In genomic region chr2:69535739-69536374, GRCh38 we compare ENCODE assay signal across 10 cellular contexts.
DNase-seq lines count a peak whose midpoint lies in the region; ATAC-seq and TF ChIP-seq lines count a peak whose summit lies in the region.
"Had no signal": no experiment of that assay in that cellular context is flagged by ENCODE, and none has a peak within 500 bp of the region (broad histone marks: within the 10 kb centered on the region; RNA-seq: fewer than 3 reads in every experiment).

No MANE protein-coding gene starts in this region.

- peak overlapping the region; percentile 46 for H3K27ac Mint-ChIP-seq in activated CD4-positive, alpha-beta memory T cell treated with anti-CD3 and anti-CD28 coated beads for 36 hours
- H3K27ac Mint-ChIP-seq in activated CD4-positive, alpha-beta memory T cell treated with anti-CD3 and anti-CD28 coated beads, Interleukin-2, amount 10 ng/mL, durations not matched to agents 7 days and 5 days: no peak overlapping the region

- H3K4me2 ChIP-seq in trophoblast cell (ENCODE audit: low read length): no peak overlapping the region

- H3K4ac ChIP-seq in trophoblast cell (ENCODE audit: low read depth, low read length): no peak overlapping the region

- WGBS in trophoblast cell (ENCODE audit: extremely low coverage, insufficient coverage, insufficient read length): no CpG with 5 or more reads among the region's 5 CpGs
- 89 to 94% (median 92%) methylated on average over 5 of the region's 5 CpGs for WGBS in ovary, 3 donors

- no peaks in the 10 kb centered on the region for H3K79me2 ChIP-seq in trophoblast cell (ENCODE audit: control insufficient read depth, insufficient read depth, low read length, poor library complexity)

- H2BK12ac ChIP-seq in trophoblast cell (ENCODE audit: low read length): peak overlapping the region; percentile 35

- ATAC-seq in HG02938 (IDR thresholded peaks at IDR 0.05; ENCODE audit: unreplicated experiment): peak; percentile 89
- ATAC-seq in HG03469 (IDR thresholded peaks at IDR 0.05; ENCODE audit: unreplicated experiment): no peak

- peaks cover 69% of the 10 kb centered on the region for H3K36me3 Mint-ChIP-seq in activated CD4-positive, alpha-beta memory T cell treated with anti-CD3 and anti-CD28 coated beads for 36 hours
- H3K36me3 Mint-ChIP-seq in activated CD4-positive, alpha-beta memory T cell treated with anti-CD3 and anti-CD28 coated beads, Interleukin-2, amount 10 ng/mL, durations not matched to agents 7 days and 5 days (ENCODE audit: low read depth): peaks cover 80% of the 10 kb centered on the region

- H4K91ac ChIP-seq in trophoblast cell (ENCODE audit: low read depth, low read length): no peak overlapping the region

- H3K36me3 ChIP-seq in trophoblast cell (ENCODE audit: control insufficient read depth in 1 of 2, insufficient read depth in 2 of 2, low read length in 2 of 2) (peaks cover 8 to 18% of the 10 kb centered on the region in 2 experiments), ovary (no peaks in the 10 kb centered on the region), A673 (ENCODE audit: insufficient read depth, low read length, poor library complexity, severe bottlenecking) (no peaks in the 10 kb centered on the region)

- no peak for TF ChIP-seq EP300 in ovary (IDR thresholded peaks at IDR 0.05)

- H3K9me3 ChIP-seq in trophoblast cell (ENCODE audit: insufficient read depth, low read depth, low read length): no peaks in the 10 kb centered on the region
- no peaks in the 10 kb centered on the region for H3K9me3 ChIP-seq in ovary
- peaks cover 3% of the 10 kb centered on the region for H3K9me3 ChIP-seq in A673 (ENCODE audit: low read depth, low read length, poor library complexity, severe bottlenecking)

- H3K4me1 Mint-ChIP-seq in activated CD4-positive, alpha-beta memory T cell treated with anti-CD3 and anti-CD28 coated beads for 36 hours (ENCODE audit: low read depth): peaks cover 31% of the 10 kb centered on the region
- H3K4me1 Mint-ChIP-seq in activated CD4-positive, alpha-beta memory T cell treated with anti-CD3 and anti-CD28 coated beads, Interleukin-2, amount 10 ng/mL, durations not matched to agents 7 days and 5 days: peaks cover 17% of the 10 kb centered on the region

- intact Hi-C loops in activated CD4-positive, alpha-beta memory T cell treated with anti-CD3 and anti-CD28 coated beads for 36 hours (cut with micrococcal nuclease): no loop called here
- intact Hi-C loops in ovary (cut with DNase I): no loop called here
- intact Hi-C loops in A673 (cut with micrococcal nuclease; ENCODE audit: unreplicated experiment): no loop called here

- H2BK5ac ChIP-seq in trophoblast cell (ENCODE audit: low read depth, low read length, poor library complexity): no peak overlapping the region

- H4K12ac ChIP-seq in trophoblast cell (ENCODE audit: low read depth, low read length): no peak overlapping the region

- no peak overlapping the region for H2BK120ac ChIP-seq in trophoblast cell (ENCODE audit: insufficient read depth, low read length, poor library complexity)

- CTCF ChIA-PET in activated CD4-positive, alpha-beta memory T cell treated with anti-CD3 and anti-CD28 coated beads for 36 hours (lab: Charles Lee): interaction anchor here (0.6 kb wide), 1 partner anchor 17 kb away, joined by 8 read pairs; no protein-coding TSS in a partner anchor
- CTCF ChIA-PET in activated CD4-positive, alpha-beta memory T cell treated with anti-CD3 and anti-CD28 coated beads, Interleukin-2, amount 10 ng/mL, durations not matched to agents 7 days and 5 days (lab: Charles Lee): no interaction called here
- CTCF ChIA-PET in A673 (lab: Charles Lee): no interaction called here

- H3K27ac ChIP-seq in VCaP (peak overlapping the region; percentile 34; the same call in 1 of the 2 replicates), trophoblast cell (ENCODE audit: low read depth, low read length) (no peak overlapping the region), ovary (no peak overlapping the region), A673 (ENCODE audit: low read depth, low read length, poor library complexity, severe bottlenecking) (no peak overlapping the region)
- H3K27ac ChIP-seq: tibial nerve had no signal

- no peak overlapping the region for H2AFZ ChIP-seq in trophoblast cell (ENCODE audit: insufficient read depth, low read length, poor library complexity)

- H3K9me3 Mint-ChIP-seq in activated CD4-positive, alpha-beta memory T cell treated with anti-CD3 and anti-CD28 coated beads for 36 hours: peaks cover 11% of the 10 kb centered on the region
- H3K9me3 Mint-ChIP-seq in activated CD4-positive, alpha-beta memory T cell treated with anti-CD3 and anti-CD28 coated beads, Interleukin-2, amount 10 ng/mL, durations not matched to agents 7 days and 5 days: no peaks in the 10 kb centered on the region

- H3K9ac ChIP-seq in trophoblast cell (ENCODE audit: low read length): no peak overlapping the region

- H4K8ac ChIP-seq in trophoblast cell (ENCODE audit: low read depth, low read length): no peak overlapping the region

- POLR2A ChIA-PET in activated CD4-positive, alpha-beta memory T cell treated with anti-CD3 and anti-CD28 coated beads for 36 hours (lab: Charles Lee): no interaction called here
- POLR2A ChIA-PET in activated CD4-positive, alpha-beta memory T cell treated with anti-CD3 and anti-CD28 coated beads, Interleukin-2, amount 10 ng/mL, durations not matched to agents 7 days and 5 days (lab: Charles Lee): no interaction called here
- POLR2A ChIA-PET in A673 (lab: Charles Lee; ENCODE audit: low non-redundant PET): no interaction called here

- H3K27me3 ChIP-seq in trophoblast cell (ENCODE audit: insufficient read depth, low read length) (no peaks in the 10 kb centered on the region), ovary (no peaks in the 10 kb centered on the region), A673 (replicated peaks; ENCODE audit: insufficient read depth, low read depth, low read length, poor library complexity) (no peaks in the 10 kb centered on the region)
- H3K27me3 ChIP-seq: tibial nerve had no signal

- H2AK5ac ChIP-seq in trophoblast cell (ENCODE audit: low read length): no peak overlapping the region

- TF ChIP-seq CTCF in VCaP (conservative IDR thresholded peaks at IDR 0.05) (no peak), ovary (IDR thresholded peaks at IDR 0.05) (no peak), A673 (conservative IDR thresholded peaks at IDR 0.05; ENCODE audit: low read depth, low read length) (no peak)

- H3K4me3 ChIP-seq in trophoblast cell (ENCODE audit: low read depth, low read length) (no peak overlapping the region), ovary (no peak overlapping the region), A673 (ENCODE audit: low read depth, low read length, poor library complexity, severe bottlenecking) (no peak overlapping the region)
- H3K4me3 ChIP-seq: tibial nerve had no signal

- TF ChIP-seq POLR2A in ovary (IDR thresholded peaks at IDR 0.05): no peak

- BruUV-seq in A673 (replicated peaks; lab: Mats Ljungman, UMichigan): no TSS peak

- H3K14ac ChIP-seq in trophoblast cell (ENCODE audit: low read length): no peak overlapping the region

- peaks cover 2% of the 10 kb centered on the region for H3K79me1 ChIP-seq in trophoblast cell (ENCODE audit: low read length)

- no peak overlapping the region for H3K4me3 Mint-ChIP-seq in activated CD4-positive, alpha-beta memory T cell treated with anti-CD3 and anti-CD28 coated beads for 36 hours
- no peak overlapping the region for H3K4me3 Mint-ChIP-seq in activated CD4-positive, alpha-beta memory T cell treated with anti-CD3 and anti-CD28 coated beads, Interleukin-2, amount 10 ng/mL, durations not matched to agents 7 days and 5 days

- DNase-seq in activated CD4-positive, alpha-beta memory T cell treated with anti-CD3 and anti-CD28 coated beads for 36 hours: no peak
- DNase-seq in activated CD4-positive, alpha-beta memory T cell treated with anti-CD3 and anti-CD28 coated beads, Interleukin-2, amount 10 ng/mL, durations not matched to agents 7 days and 5 days: no peak
- no peak for DNase-seq in trophoblast cell
- no peak for DNase-seq in ovary
- no peak for DNase-seq in A673 (ENCODE audit: low spot score)
- DNase-seq: central memory CD4-positive, alpha-beta T cell had no signal

- H3K27me3 Mint-ChIP-seq in activated CD4-positive, alpha-beta memory T cell treated with anti-CD3 and anti-CD28 coated beads for 36 hours: no peaks in the 10 kb centered on the region
- no peaks in the 10 kb centered on the region for H3K27me3 Mint-ChIP-seq in activated CD4-positive, alpha-beta memory T cell treated with anti-CD3 and anti-CD28 coated beads, Interleukin-2, amount 10 ng/mL, durations not matched to agents 7 days and 5 days

- peak overlapping the region; percentile 38 for H3K18ac ChIP-seq in trophoblast cell (ENCODE audit: low read length)

- no peak overlapping the region for H3K23ac ChIP-seq in trophoblast cell (ENCODE audit: low read length)

- H3K4me1 ChIP-seq in trophoblast cell (ENCODE audit: control insufficient read depth in 1 of 2, insufficient read depth in 2 of 2, low read length in 2 of 2): peaks cover 13 to 18% of the 10 kb centered on the region in 2 experiments
- no peaks in the 10 kb centered on the region for H3K4me1 ChIP-seq in ovary (ENCODE audit: insufficient read depth)
- H3K4me1 ChIP-seq in A673 (ENCODE audit: insufficient read depth, low read length, poor library complexity, severe bottlenecking): no peaks in the 10 kb centered on the region
- H3K4me1 ChIP-seq: tibial nerve had no signal
